ENCODE assay signal across 9 cellular contexts in genomic region chr15:85623648-85624047, GRCh38.
DNase-seq lines count a peak whose midpoint lies in the region; ATAC-seq, FAIRE-seq and TF ChIP-seq lines count a peak whose summit lies in the region.
"Had no signal": no experiment of that assay in that cellular context is flagged by ENCODE, and none has a peak within 500 bp of the region (broad histone marks: within the 10 kb centered on the region; RNA-seq: fewer than 3 reads in every experiment).

No MANE protein-coding gene starts in this region.

- DNase-seq in HFFc6: peak; percentile 41
- DNase-seq in fibroblast of villous mesenchyme (ENCODE audit: low read depth): no peak
- DNase-seq in smooth muscle cell (lab: John Stamatoyannopoulos, UW; ENCODE audit: unreplicated experiment): no peak
- no peak for DNase-seq in urothelium cell line (ENCODE audit: low spot score)
- no peak for DNase-seq in GM10248 (ENCODE audit: extremely low spot score)
- no peak for DNase-seq in anterior cingulate cortex (lab: John Stamatoyannopoulos, UW)
- DNase-seq in DMS 273 (lab: John Stamatoyannopoulos, UW; ENCODE audit: unreplicated experiment): no peak
- DNase-seq: substantia nigra had no signal

- peak overlapping the region; percentile 12 for H3K4me3 ChIP-seq in fibroblast of villous mesenchyme (ENCODE audit: low read depth, low read length)
- H3K4me3 ChIP-seq in smooth muscle cell: no peak overlapping the region

- peaks cover 17% of the 10 kb centered on the region for H3K36me3 Mint-ChIP-seq in HFFc6 (ENCODE audit: low read depth)

- peaks cover 37% of the 10 kb centered on the region for H3F3A ChIP-seq in smooth muscle cell (ENCODE audit: low read depth)

- H3K27me3 Mint-ChIP-seq in HFFc6 (ENCODE audit: insufficient read depth): no peaks in the 10 kb centered on the region; the same call in 1 of the 2 replicates

- peaks cover 63% of the 10 kb centered on the region for H3K4me1 ChIP-seq in smooth muscle cell (ENCODE audit: low read depth)

- TF ChIP-seq CTCF in HFFc6 (IDR thresholded peaks at IDR 0.05) (no peak), fibroblast of villous mesenchyme (IDR thresholded peaks at IDR 0.05; ENCODE audit: insufficient read depth, low read depth, low read length) (no peak), smooth muscle cell (IDR thresholded peaks at IDR 0.05; ENCODE audit: borderline replicate concordance, insufficient read depth, poor library complexity, severe bottlenecking) (no peak), GM10248 (IDR thresholded peaks at IDR 0.05; ENCODE audit: control extremely low read depth, extremely low read depth, low read depth, missing control alignments) (no peak)

- peak overlapping the region; percentile 61 for H3K27ac Mint-ChIP-seq in HFFc6

- peak overlapping the region; percentile 92 for H3K9ac ChIP-seq in smooth muscle cell (ENCODE audit: low read depth)

- WGBS in smooth muscle cell (ENCODE audit: low lambda C conversion rate): 83% methylated on average over 2 of the region's 2 CpGs

- H3K9me3 Mint-ChIP-seq in HFFc6: no peaks in the 10 kb centered on the region

- H3K27me3 ChIP-seq in smooth muscle cell (ENCODE audit: low read depth): no peaks in the 10 kb centered on the region

- H3K4me1 Mint-ChIP-seq in HFFc6 (ENCODE audit: low read depth): peaks cover 9% of the 10 kb centered on the region

- no peak for FAIRE-seq in urothelium cell line (lab: Jason Lieb, UNC)

- H3K36me3 ChIP-seq in smooth muscle cell (ENCODE audit: low read depth): no peaks in the 10 kb centered on the region

- peak overlapping the region; percentile 97 for H3K27ac ChIP-seq in smooth muscle cell (ENCODE audit: low read depth)

- H4K20me1 ChIP-seq in smooth muscle cell (ENCODE audit: low read depth): no peaks in the 10 kb centered on the region

- H3K79me2 ChIP-seq in smooth muscle cell (ENCODE audit: low read depth): peaks cover 78% of the 10 kb centered on the region

- H2AFZ ChIP-seq in smooth muscle cell (ENCODE audit: low read depth): no peak overlapping the region

- H3K4me2 ChIP-seq in smooth muscle cell: peak overlapping the region; percentile 87

- CTCF ChIA-PET in GM10248 (lab: Yijun Ruan, JAX): interaction anchor here (1.0 to 1.7 kb wide), 5 partner anchors 9 to 37 kb away, joined by 3 to 5 read pairs (median 4); no protein-coding TSS in a partner anchor

- peak overlapping the region; percentile 42 for H3K4me3 Mint-ChIP-seq in HFFc6

- peak; percentile 46 for ATAC-seq in SK-N-SH treated with all-trans-retinoic acid at 6 μM for 48 hours

- POLR2A ChIA-PET in GM10248 (lab: Yijun Ruan, JAX): no interaction called here

- no peaks in the 10 kb centered on the region for H3K9me3 ChIP-seq in smooth muscle cell (replicated peaks; ENCODE audit: low read depth)

TF ChIP-seq in SK-N-SH treated with all-trans-retinoic acid at 6 μM for 48 hours, 23 proteins besides CTCF, POLR2A, EP300 and RAD21:
- no peak for TF ChIP-seq ZFP3 (CRISPR knock-in tag; IDR thresholded peaks at IDR 0.05)
- TF ChIP-seq PPARA (CRISPR knock-in tag; IDR thresholded peaks at IDR 0.05; ENCODE audit: borderline replicate concordance): no peak
- TF ChIP-seq CSDC2 (CRISPR knock-in tag; IDR thresholded peaks at IDR 0.05): no peak
- no peak for TF ChIP-seq ZNF565 (CRISPR knock-in tag; conservative IDR thresholded peaks at IDR 0.05; ENCODE audit: low read depth)
- no peak for TF ChIP-seq TCF4 (CRISPR knock-in tag; IDR thresholded peaks at IDR 0.05; ENCODE audit: borderline replicate concordance)
- no peak for TF ChIP-seq ZC3H10 (CRISPR knock-in tag; IDR thresholded peaks at IDR 0.05)
- TF ChIP-seq CSRNP3 (CRISPR knock-in tag; IDR thresholded peaks at IDR 0.05): no peak
- TF ChIP-seq ZNF70 (CRISPR knock-in tag; IDR thresholded peaks at IDR 0.05): no peak
- no peak for TF ChIP-seq RARB (CRISPR knock-in tag; IDR thresholded peaks at IDR 0.05)
- no peak for TF ChIP-seq BACH2 (CRISPR knock-in tag; IDR thresholded peaks at IDR 0.05; ENCODE audit: borderline replicate concordance)
- no peak for TF ChIP-seq ISL1 (CRISPR knock-in tag; IDR thresholded peaks at IDR 0.05)
- no peak for TF ChIP-seq OSR1 (CRISPR knock-in tag; IDR thresholded peaks at IDR 0.05)
